23 cellular contexts compared by ENCODE assay signal in the genomic region with DNA sequence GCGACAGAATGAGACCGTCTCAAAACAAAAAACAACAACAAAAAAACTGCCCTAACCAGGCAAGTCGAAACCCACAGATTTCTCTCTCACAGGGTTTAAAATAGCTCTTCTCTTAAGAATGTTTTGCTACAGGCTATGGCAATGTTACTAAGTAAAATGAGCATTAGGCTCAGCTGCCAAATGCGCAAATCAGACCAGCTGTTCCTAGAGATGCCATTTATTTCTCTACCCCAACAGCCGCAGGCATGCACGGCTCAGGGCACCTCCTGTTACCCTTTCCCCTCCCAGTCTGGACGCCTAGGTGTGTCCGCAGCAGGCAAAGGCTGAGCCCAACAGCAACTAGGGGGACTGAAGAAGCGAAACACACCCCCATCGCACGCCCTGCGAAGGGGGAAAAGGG.
DNase-seq lines count a peak whose midpoint lies in the region; ATAC-seq, FAIRE-seq and TF ChIP-seq lines count a peak whose summit lies in the region.
"Had no signal": no experiment of that assay in that cellular context is flagged by ENCODE, and none has a peak within 500 bp of the region (broad histone marks: within the 10 kb centered on the region; RNA-seq: fewer than 3 reads in every experiment).

No MANE protein-coding gene starts in this region.

- CTCF ChIA-PET in Calu3 (lab: Charles Lee) = no interaction called here

- H3K36me3 ChIP-seq in GM23338 (ENCODE audit: insufficient read depth) = no peaks in the 10 kb centered on the region
- H3K36me3 ChIP-seq in parathyroid adenoma (ENCODE audit: control insufficient read depth, insufficient read depth, low read length) = no peaks in the 10 kb centered on the region
- H3K36me3 ChIP-seq: BE2C, Peyer's patch had no signal

- FAIRE-seq in GM12891 (lab: Jason Lieb, UNC) = no peak
- FAIRE-seq: A204.1, G401.6, K562 had no signal

- no peaks in the 10 kb centered on the region for H3F3A ChIP-seq in GM23338 (replicated peaks; ENCODE audit: low read depth)

- H3K9ac ChIP-seq in parathyroid adenoma = no peak overlapping the region
- H3K9ac ChIP-seq: SK-N-SH had no signal

- DNase-seq in GM23338 (ENCODE audit: low spot score) (peak; percentile 20), RPMI8226 (peak; percentile 3), glutamatergic neuron (no peak), GM12891 (ENCODE audit: insufficient read length, low spot score) (no peak), H4 (ENCODE audit: low spot score) (no peak), Calu3 (no peak)
- DNase-seq: BE2C; CD4-positive, CD25-positive, alpha-beta regulatory T cell; COR-L47; GOT3; MV-4-11; NCI-H1417 treated with DMSO at 0.1 percent for 48 hours; NCI-H2029; NCI-H345; NCI-H524 treated with DMSO at 0.1 percent for 48 hours; Peyer's patch; Right ventricle myocardium superior; SK-N-SH had no signal

- H2AFZ ChIP-seq in GM23338 (peak overlapping the region; percentile 66), parathyroid adenoma (peak overlapping the region; percentile 87)

- no peaks in the 10 kb centered on the region for H3K9me3 ChIP-seq in parathyroid adenoma (ENCODE audit: control insufficient read depth, low read length)
- H3K9me3 ChIP-seq: BE2C, Peyer's patch, SK-N-SH had no signal

- H3K27ac ChIP-seq in GM23338 (ENCODE audit: low read depth) = no peak overlapping the region
- H3K27ac ChIP-seq in parathyroid adenoma = peak overlapping the region; percentile 86
- H3K27ac ChIP-seq: Peyer's patch had no signal

- H3K27me3 Mint-ChIP-seq in GM23338 (ENCODE audit: insufficient read depth, low read depth, poor library complexity) = peaks cover 2% of the 10 kb centered on the region
- H3K27me3 Mint-ChIP-seq in glutamatergic neuron (ENCODE audit: unreplicated experiment) = no peaks in the 10 kb centered on the region
- H3K27me3 Mint-ChIP-seq in Calu3 (ENCODE audit: unreplicated experiment) = no peaks in the 10 kb centered on the region
- H3K27me3 Mint-ChIP-seq: CD4-positive, CD25-positive, alpha-beta regulatory T cell had no signal

- no peaks in the 10 kb centered on the region for H4K20me1 ChIP-seq in GM23338 (replicated peaks; ENCODE audit: insufficient read depth)

- peaks cover 13% of the 10 kb centered on the region; the same call in 2 of the 3 replicates for H3K36me3 Mint-ChIP-seq in GM23338 (ENCODE audit: low read depth)
- no peaks in the 10 kb centered on the region for H3K36me3 Mint-ChIP-seq in glutamatergic neuron (ENCODE audit: unreplicated experiment)
- no peaks in the 10 kb centered on the region for H3K36me3 Mint-ChIP-seq in Calu3 (ENCODE audit: insufficient read depth, unreplicated experiment)
- H3K36me3 Mint-ChIP-seq: CD4-positive, CD25-positive, alpha-beta regulatory T cell had no signal

- ATAC-seq in GM23338 (no peak), GM21723 (IDR thresholded peaks at IDR 0.05; ENCODE audit: unreplicated experiment) (no peak)
- ATAC-seq: K562 had no signal

- no peaks in the 10 kb centered on the region for H3K27me3 ChIP-seq in GM23338 (ENCODE audit: insufficient read depth)
- H3K27me3 ChIP-seq in parathyroid adenoma (ENCODE audit: control insufficient read depth, insufficient read depth, low read length) = no peaks in the 10 kb centered on the region
- H3K27me3 ChIP-seq: BE2C, Peyer's patch had no signal

- no TSS peak for BruUV-seq in Calu3 (replicated peaks; lab: Mats Ljungman, UMichigan)

- intact Hi-C loops in Calu3 (cut with micrococcal nuclease; ENCODE audit: unreplicated experiment) = no loop called here

- peaks cover 14% of the 10 kb centered on the region; the same call in 1 of the 2 replicates for H3K4me1 ChIP-seq in GM23338 (ENCODE audit: insufficient read depth)
- H3K4me1 ChIP-seq in parathyroid adenoma = peaks cover 22% of the 10 kb centered on the region
- H3K4me1 ChIP-seq: BE2C, Peyer's patch had no signal

- no peaks in the 10 kb centered on the region for H3K9me2 ChIP-seq in GM23338 (ENCODE audit: insufficient read depth)
- H3K9me2 ChIP-seq: SK-N-SH had no signal

- no peak overlapping the region for H3K4me2 ChIP-seq in GM23338
- H3K4me2 ChIP-seq in parathyroid adenoma (ENCODE audit: low read length) = no peak overlapping the region
- H3K4me2 ChIP-seq: SK-N-SH had no signal

- no peak overlapping the region for H3K4me3 Mint-ChIP-seq in GM23338
- no peak overlapping the region for H3K4me3 Mint-ChIP-seq in glutamatergic neuron (ENCODE audit: unreplicated experiment)
- no peak overlapping the region for H3K4me3 Mint-ChIP-seq in Calu3 (ENCODE audit: low read depth, unreplicated experiment)
- H3K4me3 Mint-ChIP-seq: CD4-positive, CD25-positive, alpha-beta regulatory T cell had no signal

- peaks cover 10% of the 10 kb centered on the region; the same call in 2 of the 3 replicates for H3K9me3 Mint-ChIP-seq in GM23338
- H3K9me3 Mint-ChIP-seq in glutamatergic neuron (ENCODE audit: unreplicated experiment) = no peaks in the 10 kb centered on the region
- H3K9me3 Mint-ChIP-seq in Calu3 (ENCODE audit: low read depth, unreplicated experiment) = no peaks in the 10 kb centered on the region

- TF ChIP-seq POLR2A in GM12891 (IDR thresholded peaks at IDR 0.05; ENCODE audit: low read depth, low read length) = no peak

- H3K4me1 Mint-ChIP-seq in GM23338 = peaks cover 8% of the 10 kb centered on the region; the same call in 2 of the 3 replicates
- peaks cover 12% of the 10 kb centered on the region for H3K4me1 Mint-ChIP-seq in glutamatergic neuron (ENCODE audit: low read depth, unreplicated experiment)
- no peaks in the 10 kb centered on the region for H3K4me1 Mint-ChIP-seq in Calu3 (ENCODE audit: low read depth, unreplicated experiment)
- H3K4me1 Mint-ChIP-seq: CD4-positive, CD25-positive, alpha-beta regulatory T cell had no signal

- no peak overlapping the region for H3K4me3 ChIP-seq in GM23338
- no peak overlapping the region for H3K4me3 ChIP-seq in parathyroid adenoma (ENCODE audit: low read depth, low read length)
- H3K4me3 ChIP-seq: K562, Peyer's patch had no signal

- H3K27ac Mint-ChIP-seq in GM23338 = no peak overlapping the region
- H3K27ac Mint-ChIP-seq in glutamatergic neuron (ENCODE audit: unreplicated experiment) = peak overlapping the region; percentile 48
- H3K27ac Mint-ChIP-seq in Calu3 (ENCODE audit: unreplicated experiment) = no peak overlapping the region
- H3K27ac Mint-ChIP-seq: CD4-positive, CD25-positive, alpha-beta regulatory T cell had no signal

- H3K79me2 ChIP-seq in GM23338 (replicated peaks; ENCODE audit: insufficient read depth) = no peaks in the 10 kb centered on the region
- no peaks in the 10 kb centered on the region for H3K79me2 ChIP-seq in parathyroid adenoma

- TF ChIP-seq CTCF in GM23338 (conservative IDR thresholded peaks at IDR 0.05; ENCODE audit: low read depth in 2 of 2) = no peak
- no peak for TF ChIP-seq CTCF in glutamatergic neuron (IDR thresholded peaks at IDR 0.05; ENCODE audit: partially characterized antibody, unreplicated experiment)
- TF ChIP-seq CTCF in parathyroid adenoma (IDR thresholded peaks at IDR 0.05) = no peak
- TF ChIP-seq CTCF in Calu3 (IDR thresholded peaks at IDR 0.05; ENCODE audit: unreplicated experiment) = no peak

TF ChIP-seq in GM23338, 12 proteins besides CTCF, POLR2A, EP300 and RAD21:
- TF ChIP-seq ZNF331 (CRISPR knock-in tag; IDR thresholded peaks at IDR 0.05; ENCODE audit: low read depth) (no peak), EZH2 (IDR thresholded peaks at IDR 0.05; ENCODE audit: low read depth, unreplicated experiment) (no peak), NANOG (IDR thresholded peaks at IDR 0.05; ENCODE audit: borderline replicate concordance) (no peak), POLR2AphosphoS5 (IDR thresholded peaks at IDR 0.05; ENCODE audit: low read depth) (no peak), ZNF114 (CRISPR knock-in tag; IDR thresholded peaks at IDR 0.05) (no peak), STAT1 (IDR thresholded peaks at IDR 0.05; ENCODE audit: unreplicated experiment) (no peak)
- TF ChIP-seq, protein P1, sequence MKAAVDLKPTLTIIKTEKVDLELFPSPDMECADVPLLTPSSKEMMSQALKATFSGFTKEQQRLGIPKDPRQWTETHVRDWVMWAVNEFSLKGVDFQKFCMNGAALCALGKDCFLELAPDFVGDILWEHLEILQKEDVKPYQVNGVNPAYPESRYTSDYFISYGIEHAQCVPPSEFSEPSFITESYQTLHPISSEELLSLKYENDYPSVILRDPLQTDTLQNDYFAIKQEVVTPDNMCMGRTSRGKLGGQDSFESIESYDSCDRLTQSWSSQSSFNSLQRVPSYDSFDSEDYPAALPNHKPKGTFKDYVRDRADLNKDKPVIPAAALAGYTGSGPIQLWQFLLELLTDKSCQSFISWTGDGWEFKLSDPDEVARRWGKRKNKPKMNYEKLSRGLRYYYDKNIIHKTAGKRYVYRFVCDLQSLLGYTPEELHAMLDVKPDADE (IDR thresholded peaks at IDR 0.05) = no peak

TF ChIP-seq in GM12891, 5 proteins besides CTCF, POLR2A, EP300 and RAD21:
- TF ChIP-seq PAX5 (IDR thresholded peaks at IDR 0.05; ENCODE audit: insufficient read depth, low read length, severe bottlenecking) (no peak), POLR2AphosphoS5 (IDR thresholded peaks at IDR 0.05; ENCODE audit: low read depth, low read length) (no peak), POU2F2 (IDR thresholded peaks at IDR 0.05; ENCODE audit: low read depth, low read length) (no peak)

Comparison
In these comparisons a context has a peak if more than half of its experiments do, and no peak if none do; other contexts are left out.
1. DNase-seq: peak in GM23338 (single experiment) and RPMI8226 (single experiment); none in glutamatergic neuron (single experiment), GM12891 (single experiment), H4 (single experiment) and Calu3 (single experiment).